Comparison of ENCODE assay signal across 11 cellular contexts in genomic region chr10:78215645-78216044, GRCh38.
DNase-seq lines count a peak whose midpoint lies in the region; ATAC-seq and TF ChIP-seq lines count a peak whose summit lies in the region.
"Had no signal": no experiment of that assay in that cellular context is flagged by ENCODE, and none has a peak within 500 bp of the region (broad histone marks: within the 10 kb centered on the region; RNA-seq: fewer than 3 reads in every experiment).

No MANE protein-coding gene starts in this region.

- peak overlapping the region; percentile 54 to 96 (median 90) for H3K27ac Mint-ChIP-seq in brain
- no peak overlapping the region for H3K27ac Mint-ChIP-seq in T-helper 17 cell

- peak overlapping the region in 2 of 5 experiments; percentile 28 to 41 for H3K4me3 Mint-ChIP-seq in brain
- no peak overlapping the region for H3K4me3 Mint-ChIP-seq in T-helper 17 cell
- H3K4me3 Mint-ChIP-seq: CD4-positive, CD25-positive, alpha-beta regulatory T cell had no signal

- peaks cover 15% of the 10 kb centered on the region for H3K27me3 Mint-ChIP-seq in brain
- peaks cover 68% of the 10 kb centered on the region for H3K27me3 Mint-ChIP-seq in T-helper 17 cell

- no peak for TF ChIP-seq POLR2A in thyroid gland (IDR thresholded peaks at IDR 0.05)

- no peak for TF ChIP-seq CTCF in brain (conservative IDR thresholded peaks at IDR 0.05)
- no peak for TF ChIP-seq CTCF in thyroid gland (IDR thresholded peaks at IDR 0.05)
- TF ChIP-seq CTCF in WERI-Rb-1 (IDR thresholded peaks at IDR 0.05; ENCODE audit: low read depth, low read length) = no peak

- H3K9me3 Mint-ChIP-seq in brain = peaks cover 0 to 6% (median 6%) of the 10 kb centered on the region in 5 experiments

- ATAC-seq in T-helper 17 cell (no peak), GM19463 (IDR thresholded peaks at IDR 0.05; ENCODE audit: unreplicated experiment) (no peak)
- ATAC-seq: HCT116 had no signal

- H3K9me3 ChIP-seq in thyroid gland (no peaks in the 10 kb centered on the region), WERI-Rb-1 (ENCODE audit: severe bottlenecking) (peaks cover 2% of the 10 kb centered on the region), T-helper 17 cell (ENCODE audit: control insufficient read depth, low read length, poor library complexity, severe bottlenecking) (no peaks in the 10 kb centered on the region)

- H3K36me3 Mint-ChIP-seq in brain (no peaks in the 10 kb centered on the region), T-helper 17 cell (ENCODE audit: low read depth) (peaks cover 2% of the 10 kb centered on the region)
- H3K36me3 Mint-ChIP-seq: CD4-positive, CD25-positive, alpha-beta regulatory T cell had no signal

- peaks cover 22 to 33% of the 10 kb centered on the region in 2 donors for H3K4me1 ChIP-seq in thyroid gland

- H3K4me1 Mint-ChIP-seq in brain = peaks cover 88% of the 10 kb centered on the region
- H3K4me1 Mint-ChIP-seq in T-helper 17 cell = peaks cover 4% of the 10 kb centered on the region
- H3K4me1 Mint-ChIP-seq: CD4-positive, CD25-positive, alpha-beta regulatory T cell had no signal

- H3K27ac ChIP-seq in thyroid gland (peak overlapping the region; percentile 6 to 52 (median 33)), WERI-Rb-1 (no peak overlapping the region)

- DNase-seq in activated T-cell treated with anti-CD3 and anti-CD28 coated beads for 24 hours (ENCODE audit: low read depth) = peak; percentile 10
- DNase-seq in activated T-cell treated with anti-CD3 and anti-CD28 coated beads, Interleukin-2, amount 50 U/mL, for 1 hour = no peak
- peak; percentile 90 for DNase-seq in left kidney (ENCODE audit: low read depth, low spot score)
- DNase-seq in thyroid gland = peak; percentile 92 to 95
- DNase-seq in WERI-Rb-1 = no peak
- no peak for DNase-seq in T-helper 17 cell
- DNase-seq: CD4-positive, CD25-positive, alpha-beta regulatory T cell; NCI-H446 had no signal

- intact Hi-C loops in thyroid gland (cut with DNase I) = no loop called here

- no peaks in the 10 kb centered on the region for H3K27me3 ChIP-seq in thyroid gland
- no peaks in the 10 kb centered on the region for H3K27me3 ChIP-seq in WERI-Rb-1 (ENCODE audit: insufficient read depth, low read depth, severe bottlenecking)

- H3K36me3 ChIP-seq in thyroid gland (no peaks in the 10 kb centered on the region), WERI-Rb-1 (no peaks in the 10 kb centered on the region)

- WGBS in thyroid gland, 2 donors = 16 to 34% methylated on average over 6 to 11 of the region's 12 CpGs

- H3K4me3 ChIP-seq in thyroid gland (replicated peaks in 1 of 3) (no peak overlapping the region), WERI-Rb-1 (ENCODE audit: low read depth, low read length) (no peak overlapping the region)

Comparison
In these comparisons a context has a peak if more than half of its experiments do, and no peak if none do; other contexts are left out.
1. DNase-seq: peak in activated T-cell treated with anti-CD3 and anti-CD28 coated beads for 24 hours (single experiment), left kidney (single experiment) and thyroid gland (2 of 2); none in activated T-cell treated with anti-CD3 and anti-CD28 coated beads, Interleukin-2, amount 50 U/mL, for 1 hour (single experiment), WERI-Rb-1 (single experiment) and T-helper 17 cell (0 of 3).